Comparison of ENCODE assay signal across 2 cellular contexts in genomic region chr6:108565091-108565766, GRCh38.
TF ChIP-seq lines count a peak whose summit lies in the region.

No MANE protein-coding gene starts in this region.

TF ChIP-seq in SK-N-SH, 30 proteins besides CTCF, POLR2A, EP300 and RAD21 (continued from another document):
- no peak for TF ChIP-seq PBX3 (IDR thresholded peaks at IDR 0.05)
- no peak for TF ChIP-seq RFX5 (IDR thresholded peaks at IDR 0.05; ENCODE audit: low read length)

TF ChIP-seq in SK-N-SH treated with all-trans-retinoic acid at 6 μM for 48 hours, 23 proteins besides CTCF, POLR2A, EP300 and RAD21 (continued from another document):
- no peak for TF ChIP-seq CREB5 (CRISPR knock-in tag; IDR thresholded peaks at IDR 0.05; ENCODE audit: low read depth)
- no peak for TF ChIP-seq RARB (CRISPR knock-in tag; IDR thresholded peaks at IDR 0.05)
- no peak for TF ChIP-seq SNAI2 (CRISPR knock-in tag; IDR thresholded peaks at IDR 0.05)
- TF ChIP-seq TCF4 (CRISPR knock-in tag; IDR thresholded peaks at IDR 0.05; ENCODE audit: borderline replicate concordance), result no peak
- no peak for TF ChIP-seq ZNF8 (CRISPR knock-in tag; IDR thresholded peaks at IDR 0.05)
- TF ChIP-seq ESRRG (CRISPR knock-in tag; IDR thresholded peaks at IDR 0.05), result no peak
- no peak for TF ChIP-seq ISL1 (CRISPR knock-in tag; IDR thresholded peaks at IDR 0.05)
- no peak for TF ChIP-seq TOX (CRISPR knock-in tag; IDR thresholded peaks at IDR 0.05; ENCODE audit: borderline replicate concordance)
- no peak for TF ChIP-seq TSHZ2 (CRISPR knock-in tag; IDR thresholded peaks at IDR 0.05)
TF ChIP-seq in SK-N-SH treated with all-trans-retinoic acid at 6 μM for 48 hours: peak in this region for 0.
